In genomic region chr22:31748490-31748889, GRCh38 we compare ENCODE assay signal across 7 cellular contexts. TPM values are rescaled to one million over a fixed set of nuclear protein-coding genes. Genes with fewer than 3 reads are reported as not detected.
DNase-seq lines count a peak whose midpoint lies in the region; TF ChIP-seq lines count a peak whose summit lies in the region.

No MANE protein-coding gene starts in this region.

- peaks cover 15% of the 10 kb centered on the region for H3K79me1 ChIP-seq in trophoblast cell (ENCODE audit: low read length)

- H3K36me3 ChIP-seq in OCI-LY1 (ENCODE audit: insufficient read depth, low read length) (peaks cover 32% of the 10 kb centered on the region; the same call in 1 of the 2 replicates), trophoblast cell (ENCODE audit: control insufficient read depth in 1 of 2, insufficient read depth in 2 of 2, low read length in 2 of 2) (peaks cover 0 to 3% of the 10 kb centered on the region in 2 experiments)

- peak overlapping the region; percentile 59 for H3K4ac ChIP-seq in trophoblast cell (ENCODE audit: low read depth, low read length)

- H3K27ac Mint-ChIP-seq in endothelial cell (ENCODE audit: unreplicated experiment), result peak overlapping the region; percentile 57

- peak overlapping the region; percentile 97 for H3K4me3 Mint-ChIP-seq in endothelial cell (ENCODE audit: unreplicated experiment)

- H2BK5ac ChIP-seq in trophoblast cell (ENCODE audit: low read depth, low read length, poor library complexity), result no peak overlapping the region

- no peaks in the 10 kb centered on the region for H3K9me2 ChIP-seq in OCI-LY1 (ENCODE audit: low read depth, low read length)

- H2AFZ ChIP-seq in OCI-LY1 (ENCODE audit: low read length) (no peak overlapping the region), trophoblast cell (ENCODE audit: insufficient read depth, low read length, poor library complexity) (no peak overlapping the region)

- H3K4me1 ChIP-seq in OCI-LY1 (ENCODE audit: insufficient read depth, low read length, severe bottlenecking) (peaks cover 45% of the 10 kb centered on the region), trophoblast cell (ENCODE audit: control insufficient read depth in 1 of 2, insufficient read depth in 2 of 2, low read length in 2 of 2) (peaks cover 3 to 8% of the 10 kb centered on the region in 2 experiments)

- peak overlapping the region; percentile 72 for H3K27ac ChIP-seq in OCI-LY1 (ENCODE audit: low read depth, low read length, poor library complexity, severe bottlenecking)
- H3K27ac ChIP-seq in trophoblast cell (ENCODE audit: low read depth, low read length), result no peak overlapping the region

- no peak overlapping the region for H3K23ac ChIP-seq in trophoblast cell (ENCODE audit: low read length)

- peaks cover 11% of the 10 kb centered on the region for H3K36me3 Mint-ChIP-seq in endothelial cell (ENCODE audit: low read depth, unreplicated experiment)

- H4K8ac ChIP-seq in trophoblast cell (ENCODE audit: low read depth, low read length), result no peak overlapping the region

- H3K4me3 ChIP-seq in GM12875 (ENCODE audit: low read depth, low read length) (peak overlapping the region; percentile 99), OCI-LY1 (ENCODE audit: low read depth, low read length, poor library complexity, severe bottlenecking) (peak overlapping the region; percentile 90), trophoblast cell (ENCODE audit: low read depth, low read length) (no peak overlapping the region)

- peaks cover 4% of the 10 kb centered on the region for H3K27me3 Mint-ChIP-seq in endothelial cell (ENCODE audit: unreplicated experiment)

- H3K79me2 ChIP-seq in OCI-LY1 (ENCODE audit: insufficient read depth, low read length), result peaks cover 49% of the 10 kb centered on the region
- peaks cover 12% of the 10 kb centered on the region for H3K79me2 ChIP-seq in trophoblast cell (ENCODE audit: control insufficient read depth, insufficient read depth, low read length, poor library complexity)

- no peak overlapping the region for H3K14ac ChIP-seq in trophoblast cell (ENCODE audit: low read length)

- WGBS in trophoblast cell (ENCODE audit: extremely low coverage, insufficient coverage, insufficient read length), result no CpG with 5 or more reads among the region's 2 CpGs

- no peak overlapping the region for H2BK120ac ChIP-seq in trophoblast cell (ENCODE audit: insufficient read depth, low read length, poor library complexity)

- H3F3A ChIP-seq in OCI-LY1 (ENCODE audit: insufficient read depth, low read length), result peaks cover 8% of the 10 kb centered on the region

- H3K27me3 ChIP-seq in OCI-LY1 (ENCODE audit: insufficient read depth, low read length) (no peaks in the 10 kb centered on the region), trophoblast cell (ENCODE audit: insufficient read depth, low read length) (no peaks in the 10 kb centered on the region)

- H2BK12ac ChIP-seq in trophoblast cell (ENCODE audit: low read length), result no peak overlapping the region

- no peaks in the 10 kb centered on the region for H4K20me1 ChIP-seq in OCI-LY1 (ENCODE audit: insufficient read depth, low read length)

- no peak overlapping the region for H4K12ac ChIP-seq in trophoblast cell (ENCODE audit: low read depth, low read length)

- H4K91ac ChIP-seq in trophoblast cell (ENCODE audit: low read depth, low read length), result no peak overlapping the region

- H3K9me3 ChIP-seq in OCI-LY1 (ENCODE audit: low read length), result no peaks in the 10 kb centered on the region
- no peaks in the 10 kb centered on the region for H3K9me3 ChIP-seq in trophoblast cell (ENCODE audit: insufficient read depth, low read depth, low read length)

- DNase-seq in endothelial cell (ENCODE audit: low spot score), result peak; percentile 26
- DNase-seq in trophoblast cell, result no peak
- DNase-seq in effector CD4-positive, alpha-beta T cell, result no peak
- DNase-seq in D341Med (ENCODE audit: low spot score), result no peak
- no peak for DNase-seq in foreskin melanocyte

- peak overlapping the region; percentile 98 for H3K9ac ChIP-seq in OCI-LY1 (ENCODE audit: low read length)
- H3K9ac ChIP-seq in trophoblast cell (ENCODE audit: low read length), result no peak overlapping the region

- peak overlapping the region; percentile 100 for H3K4me2 ChIP-seq in OCI-LY1 (ENCODE audit: low read length)
- H3K4me2 ChIP-seq in trophoblast cell (ENCODE audit: low read length), result peak overlapping the region; percentile 82

- H3K9me3 Mint-ChIP-seq in endothelial cell (ENCODE audit: unreplicated experiment), result no peaks in the 10 kb centered on the region

- H3K4me1 Mint-ChIP-seq in endothelial cell (ENCODE audit: unreplicated experiment), result peaks cover 30% of the 10 kb centered on the region

- TF ChIP-seq CTCF in GM12875 (IDR thresholded peaks at IDR 0.05; ENCODE audit: borderline replicate concordance, insufficient read depth, low read depth, low read length) (no peak), OCI-LY1 (IDR thresholded peaks at IDR 0.05; ENCODE audit: low read length) (no peak), endothelial cell (IDR thresholded peaks at IDR 0.05; ENCODE audit: unreplicated experiment) (no peak)

- no peak overlapping the region for H3K18ac ChIP-seq in trophoblast cell (ENCODE audit: low read length)

- no peak overlapping the region for H2AK5ac ChIP-seq in trophoblast cell (ENCODE audit: low read length)

RNA-seq across cellular contexts. Expression of gene PRR14L, which starts 1.4 kb away (rescaled TPM):
- 76.9 TPM for total RNA-seq in endothelial cell (ENCODE audit: unreplicated experiment)
- polyA plus RNA-seq in trophoblast cell (2013), result 16.1 and 17.0 TPM in 2 replicates

RNA-seq across cellular contexts. Expression of gene DEPDC5, which starts 5.3 kb away (rescaled TPM):
- 32.6 TPM for total RNA-seq in endothelial cell (ENCODE audit: unreplicated experiment)
- 11.8 and 13.4 TPM in 2 replicates for polyA plus RNA-seq in trophoblast cell (2013)
